22 cellular contexts compared by ENCODE assay signal in the genomic region with DNA sequence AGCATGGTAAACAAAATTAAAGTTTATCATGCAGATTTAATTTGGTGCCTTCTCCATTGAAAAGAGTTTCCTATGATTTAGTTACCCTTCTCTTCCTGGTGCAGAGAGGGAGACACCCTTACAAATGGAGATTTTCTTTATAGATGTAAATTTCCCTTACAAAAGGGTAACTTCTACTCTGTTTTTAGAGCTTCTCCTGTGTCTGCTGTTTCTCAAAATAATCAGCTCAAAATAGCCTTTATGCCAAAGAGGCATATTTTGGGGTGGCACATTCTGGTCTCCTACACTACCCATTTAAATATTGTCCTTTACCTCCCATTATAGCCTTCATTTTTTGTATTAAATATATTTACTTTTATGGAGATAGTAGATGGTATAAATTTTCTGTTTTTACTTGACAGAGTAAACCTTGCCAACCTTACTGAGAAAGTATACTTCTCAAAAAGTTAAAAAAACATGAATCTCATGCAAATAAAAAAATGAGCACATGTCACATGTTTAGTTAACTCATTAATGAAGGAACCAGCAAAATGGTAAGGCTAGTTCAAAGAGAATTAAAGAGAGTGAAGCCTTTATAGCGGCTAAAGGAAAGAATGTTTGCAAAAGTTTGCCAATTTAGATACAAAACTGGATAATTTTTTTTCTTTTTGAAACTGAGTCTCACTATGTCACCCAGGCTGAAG.
DNase-seq lines count a peak whose midpoint lies in the region; FAIRE-seq and TF ChIP-seq lines count a peak whose summit lies in the region.
"Had no signal": no experiment of that assay in that cellular context is flagged by ENCODE, and none has a peak within 500 bp of the region (broad histone marks: within the 10 kb centered on the region; RNA-seq: fewer than 3 reads in every experiment).

No MANE protein-coding gene starts in this region.

- H3K4me1 Mint-ChIP-seq in IgD-negative memory B cell = peaks cover 38 to 46% (median 42%) of the 10 kb centered on the region in 3 donors
- H3K4me1 Mint-ChIP-seq: T-cell had no signal

- H3K4me2 ChIP-seq in DOHH2 (ENCODE audit: low read length) (peak overlapping the region; percentile 83), H1 (ENCODE audit: insufficient read depth in 1 of 2, low read depth in 2 of 2, low read length in 2 of 2) (no peak overlapping the region), mesendoderm (ENCODE audit: low read length) (no peak overlapping the region)

- no peaks in the 10 kb centered on the region; the same call in 1 of the 2 replicates for H3K23me2 ChIP-seq in H1 (ENCODE audit: low read depth, low read length)

- H3K9me3 ChIP-seq in DOHH2 (ENCODE audit: control insufficient read depth, insufficient read depth, low read length) = no peaks in the 10 kb centered on the region
- H3K9me3 ChIP-seq in H1 (ENCODE audit: insufficient read depth in 2 of 2, low read depth in 1 of 2, low read length in 1 of 2) = peaks cover 8 to 12% of the 10 kb centered on the region in 2 experiments
- H3K9me3 ChIP-seq in SJCRH30 (replicated peaks) = no peaks in the 10 kb centered on the region
- H3K9me3 ChIP-seq: BE2C, MG63 had no signal

- peaks cover 0 to 1% (median 0%) of the 10 kb centered on the region in 3 donors for H3K9me3 Mint-ChIP-seq in IgD-negative memory B cell
- H3K9me3 Mint-ChIP-seq: CD8-positive, alpha-beta T cell; T-cell had no signal

- H3K4me1 ChIP-seq in DOHH2 (ENCODE audit: control insufficient read depth, low read length) (peaks cover 72% of the 10 kb centered on the region), H1 (replicated peaks in 1 of 4; ENCODE audit: control insufficient read depth in 3 of 4, insufficient read depth in 4 of 4, low read length in 3 of 4) (peaks cover 11 to 33% (median 20%) of the 10 kb centered on the region in 4 experiments; a peak in 6 of 7 replicates), mesendoderm (ENCODE audit: control insufficient read depth, low read depth, low read length) (peaks cover 9% of the 10 kb centered on the region), SJCRH30 (no peaks in the 10 kb centered on the region)
- H3K4me1 ChIP-seq: BE2C had no signal

- H3K79me1 ChIP-seq in H1 (ENCODE audit: low read depth, low read length) = no peaks in the 10 kb centered on the region
- H3K79me1 ChIP-seq in mesendoderm (ENCODE audit: low read length) = no peaks in the 10 kb centered on the region

- intact Hi-C loops in posterior vena cava (cut with DNase I) = no loop called here

- H2BK15ac ChIP-seq in H1 (ENCODE audit: low read length) = no peak overlapping the region
- no peak overlapping the region for H2BK15ac ChIP-seq in mesendoderm (replicated peaks; ENCODE audit: low read depth)

- no peak overlapping the region for H2BK120ac ChIP-seq in H1 (replicated peaks; ENCODE audit: low read depth, low read length)
- H2BK120ac ChIP-seq in mesendoderm (ENCODE audit: low read depth, low read length) = peak overlapping the region; percentile 73

- H3K14ac ChIP-seq in H1 (ENCODE audit: insufficient read length) = no peak overlapping the region

- no peaks in the 10 kb centered on the region for H3K9me2 ChIP-seq in DOHH2 (replicated peaks; ENCODE audit: control insufficient read depth, low read length)

- H3K9ac ChIP-seq in H1 (replicated peaks in 1 of 4; ENCODE audit: extremely low read depth in 1 of 4, low read depth in 3 of 4, low read length in 3 of 4) (no peak overlapping the region), mesendoderm (ENCODE audit: low read length) (no peak overlapping the region)

- H3K56ac ChIP-seq in H1 (replicated peaks; ENCODE audit: insufficient read length, low read depth, low read length) (no peak overlapping the region), mesendoderm (ENCODE audit: low read length) (no peak overlapping the region)

- no peak for TF ChIP-seq POLR2A in H1 (IDR thresholded peaks at IDR 0.05; ENCODE audit: control extremely low read depth in 1 of 2, low read depth in 2 of 2, low read length in 2 of 2)

- no peak overlapping the region for H3K4ac ChIP-seq in H1 (replicated peaks; ENCODE audit: insufficient read length, low read depth, low read length)
- H3K4ac ChIP-seq in mesendoderm (ENCODE audit: low read depth, low read length) = peak overlapping the region; percentile 37

- H4K8ac ChIP-seq in H1 (ENCODE audit: extremely low read depth, insufficient read depth, low read length) (no peak overlapping the region), mesendoderm (ENCODE audit: low read depth, low read length) (no peak overlapping the region)

- H2BK5ac ChIP-seq in H1 (ENCODE audit: low read depth, low read length) = peak overlapping the region; percentile 100; the same call in 1 of the 2 replicates
- peak overlapping the region; percentile 92 for H2BK5ac ChIP-seq in mesendoderm (ENCODE audit: low read length)

- TF ChIP-seq EP300 in H1 (IDR thresholded peaks at IDR 0.05; ENCODE audit: borderline replicate concordance in 1 of 2, low read depth in 2 of 2, low read length in 2 of 2) = no peak

- H3K4me3 ChIP-seq in DOHH2 (ENCODE audit: low read length) (peak overlapping the region; percentile 99), H1 (ENCODE audit: extremely low read depth in 1 of 4, insufficient read depth in 2 of 4, low read depth in 3 of 4, low read length in 4 of 4) (peak overlapping the region in 1 of 4 experiments; percentile 38; a peak in 1 of 8 replicates), mesendoderm (ENCODE audit: low read length) (no peak overlapping the region), SJCRH30 (no peak overlapping the region)
- H3K4me3 ChIP-seq: MG63 had no signal

- peak overlapping the region; percentile 59 for H4K91ac ChIP-seq in H1 (replicated peaks; ENCODE audit: insufficient read length, low read length)

- TF ChIP-seq RAD21 in H1 (IDR thresholded peaks at IDR 0.05 in 1 of 2, conservative IDR thresholded peaks at IDR 0.05 in 1 of 2; ENCODE audit: low read depth in 2 of 2, low read length in 2 of 2) = no peak

- no peak overlapping the region for H2BK12ac ChIP-seq in H1 (ENCODE audit: low read depth, low read length)

- H3K36me3 Mint-ChIP-seq in IgD-negative memory B cell = peaks cover 4% of the 10 kb centered on the region
- H3K36me3 Mint-ChIP-seq: CD8-positive, alpha-beta T cell; T-cell had no signal

- FAIRE-seq in H1 (lab: Jason Lieb, UNC) = no peak
- FAIRE-seq: A204.1, HTR-8/SVneo had no signal

- peaks cover 55% of the 10 kb centered on the region for H3F3A ChIP-seq in DOHH2 (ENCODE audit: control insufficient read depth, insufficient read depth)

- H3K79me2 ChIP-seq in DOHH2 (ENCODE audit: control insufficient read depth, low read length) (peaks cover 93% of the 10 kb centered on the region), H1 (ENCODE audit: control insufficient read depth in 1 of 2, insufficient read depth in 2 of 2, low read length in 2 of 2) (no peaks in the 10 kb centered on the region), mesendoderm (ENCODE audit: control insufficient read depth, insufficient read depth, low read length) (no peaks in the 10 kb centered on the region)

- H3K27ac Mint-ChIP-seq in IgD-negative memory B cell = peak overlapping the region; percentile 38 to 93 (median 39)
- H3K27ac Mint-ChIP-seq: CD8-positive, alpha-beta T cell; T-cell had no signal

- CTCF ChIA-PET in H1 (lab: Charles Lee; ENCODE audit: partially characterized antibody) = interaction anchor here (1.2 kb wide), 1 partner anchor 70 kb away, joined by 4 read pairs; no protein-coding TSS in a partner anchor

- H3K36me3 ChIP-seq in DOHH2 (ENCODE audit: control insufficient read depth, low read length) (peaks cover 89% of the 10 kb centered on the region), H1 (ENCODE audit: control insufficient read depth in 2 of 4, insufficient read depth in 4 of 4, low read length in 3 of 4) (peaks cover 0 to 14% (median 7%) of the 10 kb centered on the region in 4 experiments; a peak in 3 of 8 replicates), mesendoderm (ENCODE audit: control insufficient read depth, insufficient read depth, low read length) (no peaks in the 10 kb centered on the region), SJCRH30 (no peaks in the 10 kb centered on the region)
- H3K36me3 ChIP-seq: BE2C, MG63 had no signal

- peak overlapping the region in 2 of 4 donors; percentile 63 for H3K4me3 Mint-ChIP-seq in IgD-negative memory B cell
- H3K4me3 Mint-ChIP-seq: CD8-positive, alpha-beta T cell; T-cell had no signal

- no peaks in the 10 kb centered on the region for H3K27me3 ChIP-seq in DOHH2 (ENCODE audit: control insufficient read depth, low read length)
- H3K27me3 ChIP-seq in H1 (replicated peaks in 1 of 4; ENCODE audit: control insufficient read depth in 3 of 4, extremely low read depth in 1 of 4, insufficient read depth in 3 of 4, low read length in 3 of 4) = no peaks in the 10 kb centered on the region
- no peaks in the 10 kb centered on the region for H3K27me3 ChIP-seq in mesendoderm (ENCODE audit: insufficient read depth, low read length, poor library complexity)
- H3K27me3 ChIP-seq in SJCRH30 = 0 out of 2 replicates have a peak, but pooled peaks cover 9% of the 10 kb centered on the region
- H3K27me3 ChIP-seq: MG63 had no signal

- peak overlapping the region; percentile 100 for H3K27ac ChIP-seq in DOHH2 (ENCODE audit: low read depth, low read length)
- H3K27ac ChIP-seq in H1 (ENCODE audit: low read depth, low read length) = peak overlapping the region; percentile 83; the same call in 1 of the 2 replicates
- peak overlapping the region; percentile 95 for H3K27ac ChIP-seq in mesendoderm (ENCODE audit: low read depth, low read length)
- no peak overlapping the region for H3K27ac ChIP-seq in SJCRH30

- H3K18ac ChIP-seq in H1 (ENCODE audit: extremely low read depth, low read length) = no peak overlapping the region; the same call in 1 of the 2 replicates
- peak overlapping the region; percentile 6 for H3K18ac ChIP-seq in mesendoderm (ENCODE audit: low read length)

- H4K5ac ChIP-seq in H1 (ENCODE audit: insufficient read length, low read depth, low read length) = no peak overlapping the region
- no peak overlapping the region for H4K5ac ChIP-seq in mesendoderm (ENCODE audit: low read length)

- H4K20me1 ChIP-seq in DOHH2 (ENCODE audit: control insufficient read depth, insufficient read depth, low read depth, low read length) (no peaks in the 10 kb centered on the region), H1 (replicated peaks in 1 of 2; ENCODE audit: control insufficient read depth in 1 of 2, insufficient read depth in 2 of 2, low read length in 2 of 2) (no peaks in the 10 kb centered on the region)

- no peak overlapping the region for H2AFZ ChIP-seq in H1 (ENCODE audit: low read length)

- H2AK5ac ChIP-seq in H1 (ENCODE audit: low read depth, low read length) (no peak overlapping the region), mesendoderm (ENCODE audit: low read length) (no peak overlapping the region)

- 93% methylated on average over 1 of the region's 1 CpG; no CpG with 5 or more reads in 1 of the 2 experiments for WGBS in H1 (ENCODE audit: extremely low coverage in 1 of 2, insufficient coverage in 1 of 2, insufficient read length in 1 of 2, insufficient replicate concordance in 2 of 2, low coverage in 1 of 2, low lambda C conversion rate in 2 of 2, missing lambda C conversion rate in 1 of 2), 2 experiments
- no CpG with 5 or more reads among the region's 1 CpG for WGBS in mesendoderm (ENCODE audit: extremely low coverage, insufficient coverage, low lambda C conversion rate)

- POLR2A ChIA-PET in H1 (lab: Charles Lee; ENCODE audit: partially characterized antibody) = interaction anchor here (0.8 to 1.2 kb wide), 7 partner anchors 9 to 50 kb away, joined by 3 to 4 read pairs (median 3); no protein-coding TSS in a partner anchor

- peaks cover 3% of the 10 kb centered on the region for H3K27me3 Mint-ChIP-seq in IgD-negative memory B cell

- H2BK20ac ChIP-seq in H1 (ENCODE audit: low read length) = no peak overlapping the region

- no peak for TF ChIP-seq CTCF in DOHH2 (IDR thresholded peaks at IDR 0.05; ENCODE audit: low read depth, low read length, poor library complexity, severe bottlenecking)
- no peak for TF ChIP-seq CTCF in H1 (IDR thresholded peaks at IDR 0.05; ENCODE audit: control extremely low read depth in 1 of 3, insufficient read depth in 1 of 3, low read depth in 1 of 3, low read length in 3 of 3)

- DNase-seq in H1 (ENCODE audit: low read depth in 1 of 2, low spot score in 2 of 2) = no peak
- DNase-seq in mesendoderm = no peak
- no peak for DNase-seq in activated CD4-positive, alpha-beta T cell treated with anti-CD3 and anti-CD28 coated beads for 1 hour
- no peak for DNase-seq in posterior vena cava (ENCODE audit: low spot score)
- DNase-seq in SJCRH30 = no peak
- DNase-seq in NCI-H1930 (lab: John Stamatoyannopoulos, UW) = no peak
- DNase-seq: BE2C; CD8-positive, alpha-beta T cell; GDM1; GOT3; MG63; NCI-H1048; NCI-H1417 treated with DMSO at 0.1 percent for 48 hours; NCI-H187; NCI-H510A; NCI-H748 treated with DMSO at 0.1 percent for 48 hours; SIG-M5; T-cell had no signal

- H3K23ac ChIP-seq in H1 (ENCODE audit: insufficient read length) (no peak overlapping the region), mesendoderm (ENCODE audit: low read length) (no peak overlapping the region)
